ENCODE assay signal across 8 cellular contexts in genomic region chr6:138773177-138774091, GRCh38. TPM values are rescaled to one million over a fixed set of nuclear protein-coding genes. Genes with fewer than 3 reads are reported as not detected.
DNase-seq lines count a peak whose midpoint lies in the region; ATAC-seq and TF ChIP-seq lines count a peak whose summit lies in the region.

TSS of gene CCDC28A (plus strand) at chr6:138773769. CDS start at chr6:138776121, 2,352 bp downstream.

- H4K20me1 ChIP-seq in IMR-90 (ENCODE audit: insufficient read depth, low read length), result no peaks in the 10 kb centered on the region

- in situ Hi-C loops in IMR-90 (cut with MboI; ENCODE audit: low sequenced_read_pairs), result loop anchor here (5.0 kb wide), 1 partner anchor 181 kb away; no protein-coding TSS in a partner anchor

- peaks cover 8 to 16% of the 10 kb centered on the region in 2 experiments; a peak in 3 of 4 replicates for H3K79me1 ChIP-seq in IMR-90 (ENCODE audit: low read depth in 1 of 2, low read length in 2 of 2)

- WGBS in IMR-90 (ENCODE audit: extremely low coverage in 2 of 2, insufficient read length in 1 of 2), 2 experiments, result 0% methylated on average over 7 of the region's 47 CpGs; no CpG with 5 or more reads in 1 of the 2 experiments

- H2BK15ac ChIP-seq in IMR-90 (ENCODE audit: low read depth, low read length), result peak within 1 kb of the TSS; percentile 100; the same call in 2 of the 3 replicates

- H2BK20ac ChIP-seq in IMR-90 (ENCODE audit: low read depth, low read length), result peak within 1 kb of the TSS; percentile 99

- H4K8ac ChIP-seq in IMR-90 (ENCODE audit: low read depth in 2 of 2, low read length in 2 of 2), result peak within 1 kb of the TSS; percentile 95 to 100

- peak within 1 kb of the TSS; percentile 98 for H3K27ac ChIP-seq in IMR-90 (ENCODE audit: insufficient read depth, low read length)

- peak within 1 kb of the TSS; percentile 100 for H4K91ac ChIP-seq in IMR-90 (ENCODE audit: insufficient read depth, low read depth, low read length)

- H2BK5ac ChIP-seq in IMR-90 (ENCODE audit: low read depth, low read length, poor library complexity, severe bottlenecking), result peak within 1 kb of the TSS; percentile 99

- intact Hi-C loops in IMR-90 (cut with micrococcal nuclease), result no loop called here

- H3K56ac ChIP-seq in IMR-90 (ENCODE audit: extremely low read depth, insufficient read depth, low read length), result peak within 1 kb of the TSS; percentile 98

- H3K36me3 ChIP-seq in IMR-90 (ENCODE audit: control insufficient read depth, insufficient read depth, low read length), result no peaks in the 10 kb centered on the region

- H3K4me1 ChIP-seq in IMR-90 (ENCODE audit: control insufficient read depth, insufficient read depth, low read length), result no peaks in the 10 kb centered on the region

- peak within 1 kb of the TSS; percentile 98 for H3K9ac ChIP-seq in IMR-90 (ENCODE audit: low read depth, low read length)

- no peaks in the 10 kb centered on the region for H3K9me3 ChIP-seq in IMR-90 (ENCODE audit: control insufficient read depth, insufficient read depth, low read length)

- peak within 1 kb of the TSS; percentile 100 for H3K18ac ChIP-seq in IMR-90 (ENCODE audit: low read depth, low read length)

- H3K9me1 ChIP-seq in IMR-90 (ENCODE audit: insufficient read depth, low read length), result no peaks in the 10 kb centered on the region

- peak within 1 kb of the TSS; percentile 72; the same call in 1 of the 2 replicates for H2AK5ac ChIP-seq in IMR-90 (ENCODE audit: low read depth, low read length)

- H3K27me3 ChIP-seq in IMR-90 (ENCODE audit: control insufficient read depth, insufficient read depth, low read length), result no peaks in the 10 kb centered on the region

- peak within 1 kb of the TSS; percentile 99 for H4K5ac ChIP-seq in IMR-90 (ENCODE audit: low read depth, low read length)

- H3K4ac ChIP-seq in IMR-90 (ENCODE audit: low read depth, low read length), result peak within 1 kb of the TSS; percentile 100

- BruUV-seq in IMR-90 (replicated peaks; lab: Mats Ljungman, UMichigan), result no TSS peak

- H2AK9ac ChIP-seq in IMR-90 (replicated peaks; ENCODE audit: low read depth, low read length, poor library complexity), result peak within 1 kb of the TSS; percentile 91

- H3K14ac ChIP-seq in IMR-90 (replicated peaks; ENCODE audit: low read depth, low read length), result peak within 1 kb of the TSS; percentile 100

- peak within 1 kb of the TSS; percentile 100 for H3K23ac ChIP-seq in IMR-90 (ENCODE audit: low read depth, low read length)

- TF ChIP-seq CTCF in IMR-90 (conservative IDR thresholded peaks at IDR 0.05; ENCODE audit: low read depth, low read length), result no peak

- peak within 1 kb of the TSS; percentile 76 for H3K4me2 ChIP-seq in IMR-90 (ENCODE audit: low read depth, low read length)

- peak within 1 kb of the TSS; percentile 100 for H2BK120ac ChIP-seq in IMR-90 (ENCODE audit: low read depth, low read length)

- DNase-seq in DMS 273 (lab: John Stamatoyannopoulos, UW; ENCODE audit: unreplicated experiment), result peak; percentile 99
- DNase-seq in IMR-90, result peak; percentile 94
- DNase-seq in OCI-M1 (lab: John Stamatoyannopoulos, UW), result peak; percentile 99
- peak; percentile 89 for DNase-seq in activated T-cell treated with anti-CD3 and anti-CD28 coated beads for 24 hours (ENCODE audit: low read depth)
- peak; percentile 84 for DNase-seq in epidermal melanocyte (ENCODE audit: insufficient read length, low spot score)
- DNase-seq in middle frontal gyrus (ENCODE audit: extremely low spot score, low spot score), result peak; percentile 93
- peak; percentile 82 to 84 for DNase-seq in stimulated activated CD8-positive, alpha-beta memory T cell treated with anti-CD3 and anti-CD28 coated beads, Interleukin-2, amount 100 ng/mL, for 48 hours (ENCODE audit: low read depth in 2 of 2)

- H2AFZ ChIP-seq in IMR-90 (replicated peaks; ENCODE audit: low read length, poor library complexity), result peak within 1 kb of the TSS; percentile 99

- dilution Hi-C loops in IMR-90 (cut with HindIII; ENCODE audit: low sequenced_read_pairs, unreplicated experiment), result no loop called here

- POLR2A ChIA-PET in IMR-90 (lab: Charles Lee; ENCODE audit: unreplicated experiment), result no interaction called here

- CTCF ChIA-PET in IMR-90 (lab: Yijun Ruan, JAX), result no interaction called here

- H3K4me3 ChIP-seq in IMR-90 (ENCODE audit: insufficient read depth, low read depth, low read length), result peak within 1 kb of the TSS; percentile 85

- peak; percentile 97 for ATAC-seq in GM21528 (IDR thresholded peaks at IDR 0.05; ENCODE audit: low FRiP score, unreplicated experiment)
- peak; percentile 95 for ATAC-seq in IMR-90 (ENCODE audit: low read depth)

- TF ChIP-seq POLR2A in IMR-90 (IDR thresholded peaks at IDR 0.05; ENCODE audit: low read depth, low read length), result peak; percentile 77

- 0 out of 2 replicates have a peak, but pooled peaks have one; percentile 10 for TF ChIP-seq RAD21 in IMR-90 (IDR thresholded peaks at IDR 0.05; ENCODE audit: low read length)

TF ChIP-seq in IMR-90, 13 proteins besides CTCF, POLR2A, EP300 and RAD21:
- TF ChIP-seq MXI1 (IDR thresholded peaks at IDR 0.05; ENCODE audit: borderline replicate concordance, low read depth, low read length), result peak; percentile 77
- no peak for TF ChIP-seq NFE2L2 (IDR thresholded peaks at IDR 0.05; ENCODE audit: low read depth, low read length)
- no peak for TF ChIP-seq SMC3 (IDR thresholded peaks at IDR 0.05; ENCODE audit: low read depth, low read length)
- no peak for TF ChIP-seq RFX5 (IDR thresholded peaks at IDR 0.05; ENCODE audit: low read depth, low read length)
- TF ChIP-seq MAFK (IDR thresholded peaks at IDR 0.05; ENCODE audit: low read depth, low read length), result no peak
- TF ChIP-seq RCOR1 (IDR thresholded peaks at IDR 0.05; ENCODE audit: insufficient replicate concordance, low read length), result no peak
- TF ChIP-seq BHLHE40 (IDR thresholded peaks at IDR 0.05; ENCODE audit: low read depth, low read length), result no peak
- peak; percentile 61 for TF ChIP-seq CEBPB (IDR thresholded peaks at IDR 0.05; ENCODE audit: low read depth, low read length)
- no peak for TF ChIP-seq FOS (IDR thresholded peaks at IDR 0.05; ENCODE audit: low read depth, low read length)
- TF ChIP-seq ELK1 (IDR thresholded peaks at IDR 0.05; ENCODE audit: borderline replicate concordance, low read depth, low read length), result no peak
- no peak for TF ChIP-seq CHD1 (IDR thresholded peaks at IDR 0.05; ENCODE audit: low read depth, low read length)
- peak; percentile 68; the same call in 1 of the 2 replicates for TF ChIP-seq MAZ (IDR thresholded peaks at IDR 0.05; ENCODE audit: borderline replicate concordance, low read depth, low read length)
- TF ChIP-seq USF2 (IDR thresholded peaks at IDR 0.05; ENCODE audit: low read depth, low read length), result no peak

RNA-seq across cellular contexts. Expression of gene CCDC28A, which starts in this region (rescaled TPM):
- 6.8 and 8.9 TPM in 2 replicates for total RNA-seq in IMR-90 (2012; rRNA removed)
- 6.4 and 8.0 TPM in 2 replicates for polyA plus RNA-seq in IMR-90 (2012; rRNA removed)
- polyA plus RNA-seq in IMR-90 (2012; cell fraction: cytosol; rRNA removed), result 2.1 and 3.1 TPM in 2 replicates
- 0.92 and 7.8 TPM in 2 replicates for polyA plus RNA-seq in IMR-90 (2012; cell fraction: nucleus; rRNA removed; ENCODE audit: low replicate concordance)

Comparison
In these comparisons a context has a peak if more than half of its experiments do, and no peak if none do; other contexts are left out.
1. Peak in every context shown above with its lines: DNase-seq, ATAC-seq, H3K4me3 ChIP-seq and H3K27ac ChIP-seq.